In genomic region chr7:81624650-81625310, GRCh38 we compare ENCODE assay signal across 1 cellular context.
TF ChIP-seq lines count a peak whose summit lies in the region.

No MANE protein-coding gene starts in this region.

TF ChIP-seq in GM23338, 12 proteins besides CTCF, POLR2A, EP300 and RAD21 (continued from another document):
- no peak for TF ChIP-seq ZNF462 (CRISPR knock-in tag; IDR thresholded peaks at IDR 0.05)
- TF ChIP-seq CREB1 (CRISPR knock-in tag; IDR thresholded peaks at IDR 0.05; ENCODE audit: low read depth): no peak
- TF ChIP-seq ZNF114 (CRISPR knock-in tag; IDR thresholded peaks at IDR 0.05): no peak
- TF ChIP-seq POLR2AphosphoS5 (IDR thresholded peaks at IDR 0.05; ENCODE audit: low read depth): no peak
- no peak for TF ChIP-seq NANOG (IDR thresholded peaks at IDR 0.05; ENCODE audit: borderline replicate concordance)
- no peak for TF ChIP-seq EZH2 (IDR thresholded peaks at IDR 0.05; ENCODE audit: low read depth, unreplicated experiment)
- TF ChIP-seq REST (IDR thresholded peaks at IDR 0.05; ENCODE audit: unreplicated experiment): no peak
- TF ChIP-seq EZH2phosphoT487 (IDR thresholded peaks at IDR 0.05; ENCODE audit: unreplicated experiment): no peak
- TF ChIP-seq ZNF331 (CRISPR knock-in tag; IDR thresholded peaks at IDR 0.05; ENCODE audit: low read depth): no peak
- no peak for TF ChIP-seq JUNB (IDR thresholded peaks at IDR 0.05; ENCODE audit: unreplicated experiment)
